30 cellular contexts compared by ENCODE assay signal in genomic region chr2:85740193-85740592, GRCh38. TPM values are rescaled to one million over a fixed set of nuclear protein-coding genes. Genes with fewer than 3 reads are reported as not detected.
DNase-seq lines count a peak whose midpoint lies in the region; ATAC-seq and TF ChIP-seq lines count a peak whose summit lies in the region.
"Had no signal": no experiment of that assay in that cellular context is flagged by ENCODE, and none has a peak within 500 bp of the region (broad histone marks: within the 10 kb centered on the region; RNA-seq: fewer than 3 reads in every experiment).

No MANE protein-coding gene starts in this region.

- TF ChIP-seq CTCF in heart left ventricle (IDR thresholded peaks at IDR 0.05) (no peak), dorsolateral prefrontal cortex (IDR thresholded peaks at IDR 0.05 in 54 of 56, conservative IDR thresholded peaks at IDR 0.05 in 2 of 56; ENCODE audit: low read depth in 1 of 56, partially characterized antibody in 56 of 56) (no peak), upper lobe of right lung (IDR thresholded peaks at IDR 0.05) (no peak)

- H3K27me3 ChIP-seq in heart left ventricle (no peaks in the 10 kb centered on the region), right cardiac atrium (ENCODE audit: control insufficient read depth, insufficient read depth) (no peaks in the 10 kb centered on the region), dorsolateral prefrontal cortex (no peaks in the 10 kb centered on the region), skeletal muscle tissue (ENCODE audit: control insufficient read depth in 3 of 3, insufficient read depth in 3 of 3, low read length in 3 of 3) (no peaks in the 10 kb centered on the region), upper lobe of right lung (no peaks in the 10 kb centered on the region)
- H3K27me3 ChIP-seq: BE2C had no signal

- H3K9me3 ChIP-seq in heart left ventricle = no peaks in the 10 kb centered on the region
- no peaks in the 10 kb centered on the region for H3K9me3 ChIP-seq in right cardiac atrium (ENCODE audit: control insufficient read depth, low read length)
- no peaks in the 10 kb centered on the region for H3K9me3 ChIP-seq in skeletal muscle tissue (ENCODE audit: control insufficient read depth in 3 of 3, low read length in 3 of 3)
- no peaks in the 10 kb centered on the region for H3K9me3 ChIP-seq in upper lobe of right lung
- H3K9me3 ChIP-seq: BE2C, neutrophil had no signal

- no peak overlapping the region for H3K4me3 ChIP-seq in heart left ventricle
- no peak overlapping the region for H3K4me3 ChIP-seq in right cardiac atrium (ENCODE audit: low read length)
- H3K4me3 ChIP-seq in dorsolateral prefrontal cortex = no peak overlapping the region
- H3K4me3 ChIP-seq in skeletal muscle tissue (ENCODE audit: low read length in 3 of 3) = no peak overlapping the region
- H3K4me3 ChIP-seq in upper lobe of right lung = no peak overlapping the region
- H3K4me3 ChIP-seq: hepatocyte, K562, SK-N-MC, skin epidermis had no signal

- H3K4me1 ChIP-seq in heart left ventricle = peaks cover 8 to 78% (median 56%) of the 10 kb centered on the region in 12 donors
- H3K4me1 ChIP-seq in right cardiac atrium (ENCODE audit: control insufficient read depth, insufficient read depth, low read length) = peaks cover 36% of the 10 kb centered on the region
- H3K4me1 ChIP-seq in skeletal muscle tissue (ENCODE audit: control insufficient read depth in 3 of 3, insufficient read depth in 3 of 3, low read length in 3 of 3) = peaks cover 73 to 83% (median 78%) of the 10 kb centered on the region in 3 donors
- H3K4me1 ChIP-seq in upper lobe of right lung = peaks cover 62% of the 10 kb centered on the region

- no peaks in the 10 kb centered on the region for H3K36me3 ChIP-seq in heart left ventricle
- no peaks in the 10 kb centered on the region for H3K36me3 ChIP-seq in skeletal muscle tissue (ENCODE audit: control insufficient read depth in 3 of 3, insufficient read depth in 3 of 3, low read length in 3 of 3)
- H3K36me3 ChIP-seq in upper lobe of right lung = no peaks in the 10 kb centered on the region
- H3K36me3 ChIP-seq: BE2C, neutrophil had no signal

- TF ChIP-seq POLR2A in heart left ventricle (IDR thresholded peaks at IDR 0.05) = no peak

- no peak for ATAC-seq in heart left ventricle
- ATAC-seq in right cardiac atrium = no peak
- no peak for ATAC-seq in upper lobe of right lung
- ATAC-seq: activated CD8-positive, alpha-beta T cell treated with anti-CD3 and anti-CD28 coated beads for 36 hours; K562; left colon had no signal

- WGBS in heart left ventricle, 4 donors = 84 to 87% (median 86%) methylated on average over 4 of the region's 4 CpGs
- WGBS in right cardiac atrium = 77% methylated on average over 4 of the region's 4 CpGs

- H3K9ac ChIP-seq in skeletal muscle tissue (ENCODE audit: low read depth in 1 of 3, low read length in 3 of 3) = no peak overlapping the region

- intact Hi-C loops in heart left ventricle (cut with DNase I) (no loop called here), right cardiac atrium (cut with DNase I) (loop anchor here in 1 of 4 donors (10.0 kb wide), 1 partner anchor 55 kb away; no protein-coding TSS in a partner anchor), dorsolateral prefrontal cortex (cut with DNase I) (loop anchor here in 1 of 2 donors (10.0 kb wide), 1 partner anchor 145 kb away; the partner anchor contains the start of gene ST3GAL5), upper lobe of right lung (cut with DNase I) (no loop called here)

- DNase-seq in heart left ventricle = no peak
- DNase-seq in right cardiac atrium = no peak
- no peak for DNase-seq in dorsolateral prefrontal cortex
- DNase-seq in upper lobe of right lung = no peak
- no peak for DNase-seq in NCI-H1092 treated with DMSO at 0.1 percent for 48 hours (lab: John Stamatoyannopoulos, UW)
- DNase-seq in activated naive CD4-positive, alpha-beta T cell treated with Interleukin-2 at 50 U/mL for 16 hours = no peak
- DNase-seq in NCI-H1048 (lab: John Stamatoyannopoulos, UW) = no peak
- DNase-seq: activated CD4-positive, alpha-beta T cell treated with anti-CD3 and anti-CD28 coated beads for 1 hour; activated CD8-positive, alpha-beta T cell treated with anti-CD3 and anti-CD28 coated beads for 36 hours; BE2C; effector CD8-positive, alpha-beta T cell; left colon; mesendoderm; NCI-H1417; NCI-H2081 treated with DMSO at 0.1 percent for 48 hours; NCI-H446 treated with DMSO at 0.1 percent for 48 hours; RPMI8226 had no signal

- H3K27ac ChIP-seq in heart left ventricle (peak overlapping the region in 9 of 12 donors; percentile 84 to 99 (median 88)), right cardiac atrium (ENCODE audit: low read length) (no peak overlapping the region), dorsolateral prefrontal cortex (peak overlapping the region; percentile 78 to 100 (median 98)), skeletal muscle tissue (ENCODE audit: low read depth, low read length) (peak overlapping the region; percentile 93), upper lobe of right lung (peak overlapping the region; percentile 92)
- H3K27ac ChIP-seq: hepatocyte, neutrophil, SK-N-MC had no signal

RNA-seq across cellular contexts. Expression of gene ATOH8, which starts 13.6 kb away (rescaled TPM):
- total RNA-seq in heart left ventricle (100 to 1,000 TPM in 1 of 9 donors, 10 to 100 TPM in 8; 11.8 to 103 (median 18.5) TPM), right cardiac atrium (10 to 100 TPM; 35.7 to 55.5 (median 45.7) TPM), dorsolateral prefrontal cortex (10 to 100 TPM in 97 of 120 experiments, 1 to 10 TPM in 23; 4.6 to 58.9 (median 14.7) TPM), skeletal muscle tissue (8.4 TPM), upper lobe of right lung (93.6 TPM)
- polyA plus RNA-seq in heart left ventricle (10 to 100 TPM; 22.9 to 37.9 TPM), right cardiac atrium (57.8 TPM)
- total RNA-seq: activated CD8-positive, alpha-beta T cell treated with anti-CD3 and anti-CD28 coated beads for 36 hours; K562 had no signal
- polyA plus RNA-seq: K562 had no signal

RNA-seq across cellular contexts. Expression of gene GNLY, which starts 46.0 kb away (rescaled TPM):
- total RNA-seq in heart left ventricle (10 to 100 TPM in 1 of 9 donors, 1 to 10 TPM in 4, under 1 TPM in 2, not detected in 2; 0.29 to 47.1 (median 2.1) TPM), right cardiac atrium (1 to 10 TPM in 3 of 4 donors, not detected in 1; 1.4 to 2.3 (median 2.1) TPM), dorsolateral prefrontal cortex (10 to 100 TPM in 6 of 120 experiments, 1 to 10 TPM in 105, under 1 TPM in 7, not detected in 2; 0.48 to 16.9 (median 3.9) TPM), skeletal muscle tissue (not detected), upper lobe of right lung (18.5 TPM)
- polyA plus RNA-seq in heart left ventricle (1 to 10 TPM; 1.3 to 2.3 TPM), right cardiac atrium (2.6 TPM)
- total RNA-seq: A172, chondrocyte, epithelial cell of proximal tubule, fibroblast of villous mesenchyme, hepatocyte, HT-29, K562, M059J, progenitor cell of endocrine pancreas had no signal
- polyA plus RNA-seq: hepatocyte, K562 had no signal
